ENCODE assay signal across 1 cellular context in the genomic region with DNA sequence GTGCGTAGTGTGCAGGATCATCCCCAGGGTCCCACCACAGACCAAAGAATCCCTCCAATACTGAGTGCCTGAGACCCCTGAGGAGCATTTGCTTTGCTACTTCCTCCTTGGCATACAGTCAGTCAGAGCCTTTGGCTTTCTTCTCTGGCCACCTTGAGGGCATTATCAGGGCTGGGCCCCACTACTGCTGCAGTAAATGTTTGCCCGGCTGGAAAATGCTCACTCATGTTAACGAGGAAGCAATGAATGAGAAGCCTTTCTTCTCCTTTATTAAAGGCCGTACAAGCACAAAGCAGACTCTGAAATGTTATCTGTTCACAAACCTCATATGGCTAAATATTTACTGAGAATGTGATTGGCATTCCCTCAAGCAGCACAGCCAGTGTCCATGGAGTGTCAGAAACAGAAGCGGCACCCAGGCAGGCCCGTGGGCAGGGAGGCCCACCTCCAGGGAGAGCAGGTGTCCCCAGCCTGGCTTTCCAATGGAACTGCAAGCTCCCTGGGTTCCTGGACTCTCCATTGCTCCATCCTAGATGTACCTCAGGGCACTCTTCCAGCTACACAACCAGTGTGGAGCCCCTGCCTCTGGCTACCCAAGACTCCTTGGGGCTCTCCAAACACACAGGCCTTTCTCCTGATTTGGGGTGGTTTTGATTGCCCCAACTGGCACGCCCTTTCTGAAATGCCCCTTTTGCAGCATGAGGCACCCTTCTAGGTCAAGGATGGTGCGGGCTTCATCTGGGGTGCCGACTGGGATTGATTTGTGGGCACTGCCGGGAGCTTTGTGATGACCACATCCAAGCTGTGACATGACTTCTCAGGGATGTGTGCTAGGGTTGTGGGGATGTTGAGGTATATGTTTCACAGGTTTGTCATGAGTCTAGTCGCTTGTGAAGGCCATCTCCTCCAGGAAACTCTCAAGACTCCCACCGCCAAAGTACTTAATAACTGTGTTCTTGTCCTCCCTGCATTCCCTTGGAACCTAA.
TF ChIP-seq lines count a peak whose summit lies in the region.

No MANE protein-coding gene starts in this region.

TF ChIP-seq in WTC11, 78 proteins besides CTCF, POLR2A, EP300 and RAD21 (continued from another document):
- TF ChIP-seq, protein P1, sequence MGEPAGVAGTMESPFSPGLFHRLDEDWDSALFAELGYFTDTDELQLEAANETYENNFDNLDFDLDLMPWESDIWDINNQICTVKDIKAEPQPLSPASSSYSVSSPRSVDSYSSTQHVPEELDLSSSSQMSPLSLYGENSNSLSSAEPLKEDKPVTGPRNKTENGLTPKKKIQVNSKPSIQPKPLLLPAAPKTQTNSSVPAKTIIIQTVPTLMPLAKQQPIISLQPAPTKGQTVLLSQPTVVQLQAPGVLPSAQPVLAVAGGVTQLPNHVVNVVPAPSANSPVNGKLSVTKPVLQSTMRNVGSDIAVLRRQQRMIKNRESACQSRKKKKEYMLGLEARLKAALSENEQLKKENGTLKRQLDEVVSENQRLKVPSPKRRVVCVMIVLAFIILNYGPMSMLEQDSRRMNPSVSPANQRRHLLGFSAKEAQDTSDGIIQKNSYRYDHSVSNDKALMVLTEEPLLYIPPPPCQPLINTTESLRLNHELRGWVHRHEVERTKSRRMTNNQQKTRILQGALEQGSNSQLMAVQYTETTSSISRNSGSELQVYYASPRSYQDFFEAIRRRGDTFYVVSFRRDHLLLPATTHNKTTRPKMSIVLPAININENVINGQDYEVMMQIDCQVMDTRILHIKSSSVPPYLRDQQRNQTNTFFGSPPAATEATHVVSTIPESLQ (CRISPR knock-in tag; IDR thresholded peaks at IDR 0.05): no peak
- TF ChIP-seq FOXP1 (CRISPR knock-in tag; IDR thresholded peaks at IDR 0.05; ENCODE audit: borderline replicate concordance): no peak
- no peak for TF ChIP-seq NR3C1 (CRISPR knock-in tag; conservative IDR thresholded peaks at IDR 0.05; ENCODE audit: low read depth)
- TF ChIP-seq NR2C2 (CRISPR knock-in tag; IDR thresholded peaks at IDR 0.05): no peak
